ENCODE assay signal across 23 cellular contexts in genomic region chr11:61585115-61585514, GRCh38. TPM values are rescaled to one million over a fixed set of nuclear protein-coding genes. Genes with fewer than 3 reads are reported as not detected.
DNase-seq lines count a peak whose midpoint lies in the region; ATAC-seq, FAIRE-seq and TF ChIP-seq lines count a peak whose summit lies in the region.
"Had no signal": no experiment of that assay in that cellular context is flagged by ENCODE, and none has a peak within 500 bp of the region (broad histone marks: within the 10 kb centered on the region; RNA-seq: fewer than 3 reads in every experiment).

No MANE protein-coding gene starts in this region.

- no peak overlapping the region for H3K4ac ChIP-seq in mesendoderm (ENCODE audit: low read depth, low read length)

- no peak overlapping the region for H3K9ac ChIP-seq in mesendoderm (ENCODE audit: low read length)

- H3K36me3 ChIP-seq in mesendoderm (ENCODE audit: control insufficient read depth, insufficient read depth, low read length): no peaks in the 10 kb centered on the region
- H3K36me3 ChIP-seq: Peyer's patch, SJCRH30 had no signal

- H3K4me2 ChIP-seq in A549: no peak overlapping the region
- H3K4me2 ChIP-seq in mesendoderm (ENCODE audit: low read length): no peak overlapping the region

- no peaks in the 10 kb centered on the region for H3K79me2 ChIP-seq in mesendoderm (ENCODE audit: control insufficient read depth, insufficient read depth, low read length)

- POLR2A ChIA-PET in A549 (lab: Yijun Ruan, JAX): no interaction called here

- no peak overlapping the region for H2AK5ac ChIP-seq in mesendoderm (ENCODE audit: low read length)

- no peak for TF ChIP-seq EP300 in A549 (IDR thresholded peaks at IDR 0.05)

- no peak overlapping the region for H4K8ac ChIP-seq in mesendoderm (ENCODE audit: low read depth, low read length)

- H2BK120ac ChIP-seq in mesendoderm (ENCODE audit: low read depth, low read length): no peak overlapping the region

- CTCF ChIA-PET in A549 (lab: Yijun Ruan, JAX): interaction anchor here (1.0 to 2.6 kb wide), 5 partner anchors 18 to 148 kb away, joined by 3 to 8 read pairs (median 4); no protein-coding TSS in a partner anchor

- H3K4me1 ChIP-seq in A549 (peaks cover 7% of the 10 kb centered on the region; the same call in 2 of the 3 replicates), mesendoderm (ENCODE audit: control insufficient read depth, low read depth, low read length) (peaks cover 9% of the 10 kb centered on the region)
- H3K4me1 ChIP-seq: SJCRH30 had no signal

- no peaks in the 10 kb centered on the region for H3K79me1 ChIP-seq in mesendoderm (ENCODE audit: low read length)

- DNase-seq in A549 (ENCODE audit: low read depth in 1 of 2, low spot score in 1 of 2) (no peak), DMS79 (lab: John Stamatoyannopoulos, UW) (peak; percentile 11), mesendoderm (no peak), AML-193 (lab: John Stamatoyannopoulos, UW) (no peak), GOT3 (lab: John Stamatoyannopoulos, UW) (no peak)
- no peak for DNase-seq in activated CD4-positive, CD25-positive, alpha-beta regulatory T cell (lab: John Stamatoyannopoulos, UW)
- DNase-seq: ACHN, DND-41, HCEC 1CT, Karpas-422, MV-4-11, NCI-H1694, NCI-H2081, NCI-H524, NCI-H774, Peyer's patch, SJCRH30, T-cell had no signal

- FAIRE-seq in A549 (lab: Jason Lieb, UNC): no peak
- FAIRE-seq: GM12878 had no signal

- H3K23ac ChIP-seq in mesendoderm (ENCODE audit: low read length): no peak overlapping the region

- no peak for TF ChIP-seq POLR2A in A549 (IDR thresholded peaks at IDR 0.05; ENCODE audit: low read length)

- TF ChIP-seq CTCF in A549 (IDR thresholded peaks at IDR 0.05): no peak
- no peak for TF ChIP-seq CTCF in VCaP (conservative IDR thresholded peaks at IDR 0.05)

- no peak overlapping the region for H2BK15ac ChIP-seq in mesendoderm (replicated peaks; ENCODE audit: low read depth)

- H3K4me3 ChIP-seq in A549 (no peak overlapping the region), mesendoderm (ENCODE audit: low read length) (no peak overlapping the region)
- H3K4me3 ChIP-seq: GM12878, Peyer's patch, SJCRH30 had no signal

- H3K18ac ChIP-seq in mesendoderm (ENCODE audit: low read length): no peak overlapping the region

- no peak overlapping the region for H2BK5ac ChIP-seq in mesendoderm (ENCODE audit: low read length)

- H3K56ac ChIP-seq in mesendoderm (ENCODE audit: low read length): peak overlapping the region; percentile 25

- 64% methylated on average over 3 of the region's 3 CpGs for WGBS in A549 (ENCODE audit: missing lambda C conversion rate)
- WGBS in mesendoderm (ENCODE audit: extremely low coverage, insufficient coverage, low lambda C conversion rate): no CpG with 5 or more reads among the region's 3 CpGs

- no peak for TF ChIP-seq RAD21 in A549 (conservative IDR thresholded peaks at IDR 0.05 in 1 of 2, IDR thresholded peaks at IDR 0.05 in 1 of 2)

- H3K27ac ChIP-seq in A549 (no peak overlapping the region), VCaP (peak overlapping the region; percentile 96), mesendoderm (ENCODE audit: low read depth, low read length) (no peak overlapping the region)
- H3K27ac ChIP-seq: Peyer's patch, SJCRH30 had no signal

- peaks cover 2% of the 10 kb centered on the region for H3K27me3 ChIP-seq in mesendoderm (ENCODE audit: insufficient read depth, low read length, poor library complexity)

- ATAC-seq in A549 (no peak), HG03039 (IDR thresholded peaks at IDR 0.05; ENCODE audit: unreplicated experiment) (no peak)
- ATAC-seq: T-cell had no signal

- no peak overlapping the region for H4K5ac ChIP-seq in mesendoderm (ENCODE audit: low read length)

- H3K9me3 ChIP-seq in A549: no peaks in the 10 kb centered on the region
- H3K9me3 ChIP-seq: Peyer's patch, SJCRH30 had no signal

TF ChIP-seq in A549, 52 proteins besides CTCF, POLR2A, EP300 and RAD21:
- TF ChIP-seq HOXB5 (CRISPR knock-in tag; IDR thresholded peaks at IDR 0.05): no peak
- TF ChIP-seq NPAS2 (CRISPR knock-in tag; IDR thresholded peaks at IDR 0.05; ENCODE audit: borderline replicate concordance): no peak
- TF ChIP-seq MAFK (IDR thresholded peaks at IDR 0.05; ENCODE audit: partially characterized antibody): peak; percentile 68
- no peak for TF ChIP-seq JUNB (IDR thresholded peaks at IDR 0.05)
- TF ChIP-seq HES2 (IDR thresholded peaks at IDR 0.05): no peak
- no peak for TF ChIP-seq MYC (IDR thresholded peaks at IDR 0.05; ENCODE audit: borderline replicate concordance, low read length)

RNA-seq across cellular contexts. Expression of gene SYT7, which starts 4.2 kb away (rescaled TPM):
- 0.37 and 0.38 TPM in 2 replicates for polyA plus RNA-seq in A549 (2011; rRNA removed)
- polyA plus RNA-seq in A549 (2012; cell fraction: cytosol; rRNA removed): 0.77 and 1.1 TPM in 2 replicates
- 0.61 and 1.3 TPM in 2 replicates for polyA plus RNA-seq in A549 (2012; cell fraction: nucleus; rRNA removed)
- 0.78 to 1.0 TPM (median 1.0 TPM) in 3 replicates for polyA plus RNA-seq in A549 (2017; fragmentation: RNase III; extraction: RNeasy Plus Mini Kit Qiagen cat#74134 plus additional on column Dnase treatment)
- 0.41 and 0.49 TPM in 2 replicates for polyA minus RNA-seq in A549 (2011; rRNA and poly(A)+ RNA removed)
- polyA plus RNA-seq in mesendoderm (2013, experiment 1 of 2): 5.0 TPM
- polyA plus RNA-seq in mesendoderm (2013, experiment 2 of 2): 4.8 TPM
- polyA plus RNA-seq: CD14-positive monocyte, GM12878, IgD-negative memory B cell had no signal
